In the genomic region with DNA sequence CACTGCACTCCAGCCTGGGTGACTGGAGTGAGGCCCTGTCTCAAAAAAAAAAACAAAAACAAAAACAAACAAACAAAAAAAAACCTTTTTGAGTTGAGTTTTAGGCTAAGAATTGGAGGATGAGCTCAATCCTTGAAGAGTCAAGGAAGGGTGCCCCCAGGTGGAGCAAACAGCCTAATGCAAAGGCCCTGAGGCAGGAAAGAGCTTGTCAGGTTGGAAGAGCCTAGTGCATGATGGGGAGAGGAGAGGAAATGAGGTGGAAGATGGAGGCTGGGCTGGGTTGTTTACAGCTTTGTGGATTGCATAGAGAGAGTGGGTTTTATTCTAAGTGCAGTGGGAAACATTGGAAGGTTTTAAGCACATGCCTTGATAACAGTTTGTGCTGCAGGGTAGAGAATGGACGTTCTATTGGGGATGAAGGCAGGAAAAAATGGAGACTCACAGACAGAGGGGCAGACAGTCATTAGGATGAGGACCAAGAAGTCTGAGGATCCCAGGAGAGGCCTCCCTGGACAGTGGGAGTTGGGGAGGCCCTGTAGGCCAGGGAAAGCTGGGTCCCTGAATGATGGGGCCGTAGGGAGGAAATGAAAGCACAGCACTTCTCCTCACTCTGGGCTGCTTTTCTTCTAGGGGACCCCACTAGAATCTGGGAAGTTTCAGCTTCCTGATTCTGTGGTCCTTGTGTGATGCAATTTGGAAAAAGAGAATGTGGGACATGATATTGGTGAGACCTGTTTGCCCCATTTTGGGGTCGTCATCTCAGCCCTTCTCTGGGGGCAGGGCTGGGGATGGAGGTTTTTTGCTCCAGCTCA, we compare ENCODE assay signal across 8 cellular contexts. TPM values are rescaled to one million over a fixed set of nuclear protein-coding genes. Genes with fewer than 3 reads are reported as not detected.
A peak's percentile ranks its signal among the peaks of the same experiment; 100 is the strongest.
DNase-seq lines count a peak whose midpoint lies in the region; ATAC-seq and TF ChIP-seq lines count a peak whose summit lies in the region.

No MANE protein-coding gene starts in this region.

- H3K4me1 ChIP-seq in MM.1S (ENCODE audit: low read length), result peaks cover 12% of the 10 kb centered on the region

- no peak for ATAC-seq in stimulated activated naive B cell treated with anti-CD40 and anti-IgM and Interleukin-4, amounts not matched to agents 10 μg/mL and 1 μg/mL and 100 μg/mL, for 72 hours (replicated peaks)
- no peak for ATAC-seq in HG02623 (IDR thresholded peaks at IDR 0.05; ENCODE audit: unreplicated experiment)

- H4K20me1 ChIP-seq in MM.1S (ENCODE audit: insufficient read depth, low read length), result no peaks in the 10 kb centered on the region

- peak; percentile 39 for TF ChIP-seq CTCF in MM.1S (IDR thresholded peaks at IDR 0.05; ENCODE audit: low read length)

- no peaks in the 10 kb centered on the region for H3K9me3 Mint-ChIP-seq in activated CD4-positive, alpha-beta T cell treated with anti-CD3 and anti-CD28 coated beads, Interleukin-2, amount 10 ng/mL, durations not matched to agents 7 days and 5 days
- no peaks in the 10 kb centered on the region for H3K9me3 Mint-ChIP-seq in stimulated activated naive B cell treated with anti-CD40 and anti-IgM and Interleukin-4, amounts not matched to agents 10 μg/mL and 1 μg/mL and 100 μg/mL, for 72 hours

- H3K36me3 ChIP-seq in MM.1S (replicated peaks; ENCODE audit: insufficient read depth, low read length), result no peaks in the 10 kb centered on the region

- DNase-seq in activated CD4-positive, alpha-beta T cell treated with anti-CD3 and anti-CD28 coated beads, Interleukin-2, amount 10 ng/mL, durations not matched to agents 7 days and 5 days, result peak; percentile 50
- no peak for DNase-seq in activated CD4-positive, alpha-beta T cell treated with anti-CD3 and anti-CD28 coated beads for 1 hour
- DNase-seq in MM.1S (peak; percentile 40), caudate nucleus (lab: John Stamatoyannopoulos, UW) (peak in 4 of 61 donors; percentile 12 to 25 (median 13)), islet precursor cell (no peak)
- no peak for DNase-seq in stimulated activated naive B cell treated with anti-CD40 and anti-IgM and Interleukin-4, amounts not matched to agents 10 μg/mL and 1 μg/mL and 100 μg/mL, for 72 hours
- DNase-seq in stimulated activated CD4-positive, alpha-beta T cell treated with anti-CD3 and anti-CD28 coated beads, Interleukin-12 subunit alpha, Interleukin-12 subunit beta, amount 100 ng/mL, for 4 hours, result no peak

- H3K36me3 Mint-ChIP-seq in activated CD4-positive, alpha-beta T cell treated with anti-CD3 and anti-CD28 coated beads, Interleukin-2, amount 10 ng/mL, durations not matched to agents 7 days and 5 days (ENCODE audit: low read depth), result peaks cover 2% of the 10 kb centered on the region
- H3K36me3 Mint-ChIP-seq in stimulated activated naive B cell treated with anti-CD40 and anti-IgM and Interleukin-4, amounts not matched to agents 10 μg/mL and 1 μg/mL and 100 μg/mL, for 72 hours, result peaks cover 11 to 21% of the 10 kb centered on the region in 2 donors

- H3K4me1 Mint-ChIP-seq in activated CD4-positive, alpha-beta T cell treated with anti-CD3 and anti-CD28 coated beads, Interleukin-2, amount 10 ng/mL, durations not matched to agents 7 days and 5 days, result peaks cover 32% of the 10 kb centered on the region
- peaks cover 38 to 58% of the 10 kb centered on the region in 2 donors for H3K4me1 Mint-ChIP-seq in stimulated activated naive B cell treated with anti-CD40 and anti-IgM and Interleukin-4, amounts not matched to agents 10 μg/mL and 1 μg/mL and 100 μg/mL, for 72 hours

- H3K4me3 Mint-ChIP-seq in activated CD4-positive, alpha-beta T cell treated with anti-CD3 and anti-CD28 coated beads, Interleukin-2, amount 10 ng/mL, durations not matched to agents 7 days and 5 days, result no peak overlapping the region
- peak overlapping the region in 1 of 2 donors; percentile 0 for H3K4me3 Mint-ChIP-seq in stimulated activated naive B cell treated with anti-CD40 and anti-IgM and Interleukin-4, amounts not matched to agents 10 μg/mL and 1 μg/mL and 100 μg/mL, for 72 hours

- peaks cover 3% of the 10 kb centered on the region for H3K27me3 Mint-ChIP-seq in activated CD4-positive, alpha-beta T cell treated with anti-CD3 and anti-CD28 coated beads, Interleukin-2, amount 10 ng/mL, durations not matched to agents 7 days and 5 days
- H3K27me3 Mint-ChIP-seq in stimulated activated naive B cell treated with anti-CD40 and anti-IgM and Interleukin-4, amounts not matched to agents 10 μg/mL and 1 μg/mL and 100 μg/mL, for 72 hours, result no peaks in the 10 kb centered on the region

- H3K4me2 ChIP-seq in MM.1S (ENCODE audit: low read depth, low read length), result no peak overlapping the region

- H2AFZ ChIP-seq in MM.1S (ENCODE audit: low read length), result no peak overlapping the region

- CTCF ChIA-PET in activated CD4-positive, alpha-beta T cell treated with anti-CD3 and anti-CD28 coated beads, Interleukin-2, amount 10 ng/mL, durations not matched to agents 7 days and 5 days (lab: Charles Lee), result interaction anchor here (0.6 to 8.5 kb wide), 7 partner anchors 8 to 908 kb away, joined by 3 to 60 read pairs (median 4); a partner anchor contains a TSS

- H3K4me3 ChIP-seq in MM.1S (ENCODE audit: low read length), result no peak overlapping the region

- no peaks in the 10 kb centered on the region for H3K27me3 ChIP-seq in MM.1S (replicated peaks; ENCODE audit: insufficient read depth, low read length)

- H3K79me2 ChIP-seq in MM.1S (ENCODE audit: low read length), result no peaks in the 10 kb centered on the region

- no peaks in the 10 kb centered on the region for H3K9me2 ChIP-seq in MM.1S (replicated peaks; ENCODE audit: insufficient read depth, low read length)

- peaks cover 34% of the 10 kb centered on the region for H3F3A ChIP-seq in MM.1S (ENCODE audit: insufficient read depth, low read length)

- peak overlapping the region; percentile 54 for H3K27ac Mint-ChIP-seq in activated CD4-positive, alpha-beta T cell treated with anti-CD3 and anti-CD28 coated beads, Interleukin-2, amount 10 ng/mL, durations not matched to agents 7 days and 5 days
- peak overlapping the region; percentile 6 for H3K27ac Mint-ChIP-seq in stimulated activated naive B cell treated with anti-CD40 and anti-IgM and Interleukin-4, amounts not matched to agents 10 μg/mL and 1 μg/mL and 100 μg/mL, for 72 hours

- H3K27ac ChIP-seq in MM.1S (ENCODE audit: low read length) (no peak overlapping the region), caudate nucleus (ENCODE audit: low read depth, low read length) (peak overlapping the region; percentile 58)

- H3K9ac ChIP-seq in MM.1S (ENCODE audit: low read length), result no peak overlapping the region

- POLR2A ChIA-PET in activated CD4-positive, alpha-beta T cell treated with anti-CD3 and anti-CD28 coated beads, Interleukin-2, amount 10 ng/mL, durations not matched to agents 7 days and 5 days (lab: Charles Lee), result interaction anchor here (0.6 to 1.1 kb wide), 3 partner anchors 56 to 1155 kb away, joined by 3 to 7 read pairs (median 4); a partner anchor contains a TSS

- H3K9me3 ChIP-seq in MM.1S (replicated peaks; ENCODE audit: insufficient read depth, low read length), result no peaks in the 10 kb centered on the region

RNA-seq across cellular contexts. Expression of a gene that starts 1.9 kb away (rescaled TPM):
- under 1 TPM; 0.50 to 0.60 TPM for total RNA-seq in activated CD4-positive, alpha-beta T cell treated with anti-CD3 and anti-CD28 coated beads, Interleukin-2, amount 10 ng/mL, durations not matched to agents 7 days and 5 days

RNA-seq across cellular contexts. Expression of a gene that starts 13.2 kb away (rescaled TPM):
- total RNA-seq in activated CD4-positive, alpha-beta T cell treated with anti-CD3 and anti-CD28 coated beads, Interleukin-2, amount 10 ng/mL, durations not matched to agents 7 days and 5 days, result 100 to 1,000 TPM; 347 to 380 TPM

RNA-seq across cellular contexts. Expression of a gene that starts 53.8 kb away (rescaled TPM):
- 100 to 1,000 TPM; 122 to 125 TPM for total RNA-seq in activated CD4-positive, alpha-beta T cell treated with anti-CD3 and anti-CD28 coated beads, Interleukin-2, amount 10 ng/mL, durations not matched to agents 7 days and 5 days

RNA-seq across cellular contexts. Expression of a gene that starts 56.0 kb away (rescaled TPM):
- 10 to 100 TPM; 67.3 to 77.7 TPM for total RNA-seq in activated CD4-positive, alpha-beta T cell treated with anti-CD3 and anti-CD28 coated beads, Interleukin-2, amount 10 ng/mL, durations not matched to agents 7 days and 5 days

Comparison
In these comparisons a context has a peak if more than half of its experiments do, and no peak if none do; other contexts are left out.
1. DNase-seq: peak in activated CD4-positive, alpha-beta T cell treated with anti-CD3 and anti-CD28 coated beads, Interleukin-2, amount 10 ng/mL, durations not matched to agents 7 days and 5 days (single experiment) and MM.1S (single experiment); none in activated CD4-positive, alpha-beta T cell treated with anti-CD3 and anti-CD28 coated beads for 1 hour (single experiment), stimulated activated naive B cell treated with anti-CD40 and anti-IgM and Interleukin-4, amounts not matched to agents 10 μg/mL and 1 μg/mL and 100 μg/mL, for 72 hours (single experiment), stimulated activated CD4-positive, alpha-beta T cell treated with anti-CD3 and anti-CD28 coated beads, Interleukin-12 subunit alpha, Interleukin-12 subunit beta, amount 100 ng/mL, for 4 hours (single experiment) and islet precursor cell (single experiment).